ENCODE assay signal across 24 cellular contexts in genomic region chr6:98002678-98003077, GRCh38.
"Had no signal": no experiment of that assay in that cellular context is flagged by ENCODE, and none has a peak within 500 bp of the region (broad histone marks: within the 10 kb centered on the region; RNA-seq: fewer than 3 reads in every experiment).

No MANE protein-coding gene starts in this region.

- FAIRE-seq: HTR-8/SVneo had no signal

- H3K4me2 ChIP-seq: PC-9 had no signal

- H3K27me3 ChIP-seq: Peyer's patch, SJCRH30 had no signal

- ATAC-seq: Right ventricle myocardium inferior, SK-N-SH treated with all-trans-retinoic acid at 6 μM for 48 hours had no signal

- H3K36me3 ChIP-seq: Peyer's patch, SJCRH30 had no signal

- H3K27ac ChIP-seq: HL-60, PC-9, Peyer's patch, SJCRH30 had no signal

- H3K4me1 ChIP-seq: Peyer's patch, SJCRH30 had no signal

- H2AFZ ChIP-seq: PC-9 had no signal

- DNase-seq: KBM-7; NCI-H1092; NCI-H1105 treated with DMSO at 0.1 percent for 48 hours; NCI-H1417 treated with DMSO at 0.1 percent for 48 hours; NCI-H146; NCI-H1694 treated with DMSO at 0.1 percent for 48 hours; NCI-H1930; NCI-H2081; NCI-H2107; NCI-H2227 treated with DMSO at 0.1 percent for 48 hours; NCI-H524 treated with DMSO at 0.1 percent for 48 hours; NCI-H774; NK-92 treated with Interleukin-12 subunit alpha and Interleukin-12 subunit beta, amount 100 ng/mL, for 24 hours; OCI-M1; PC-9; Peyer's patch; SHP77 treated with DMSO at 0.1 percent for 48 hours; SJCRH30; T-helper 1 cell had no signal

- H3K4me3 ChIP-seq: PC-9, Peyer's patch, SJCRH30 had no signal

- H3K4me1 Mint-ChIP-seq: IgD-negative memory B cell had no signal

- H3K9me3 ChIP-seq: Peyer's patch, SJCRH30 had no signal

- H3K4me3 Mint-ChIP-seq: IgD-negative memory B cell had no signal
